15 cellular contexts compared by ENCODE assay signal in genomic region chr3:127712881-127713771, GRCh38. TPM values are rescaled to one million over a fixed set of nuclear protein-coding genes. Genes with fewer than 3 reads are reported as not detected.
DNase-seq lines count a peak whose midpoint lies in the region; ATAC-seq and TF ChIP-seq lines count a peak whose summit lies in the region.
"Had no signal": no experiment of that assay in that cellular context is flagged by ENCODE, and none has a peak within 500 bp of the region (broad histone marks: within the 10 kb centered on the region; RNA-seq: fewer than 3 reads in every experiment).

No MANE protein-coding gene starts in this region.

- no peak for TF ChIP-seq POLR2A in spleen (IDR thresholded peaks at IDR 0.05)

- H3K9me3 ChIP-seq in RWPE2 (ENCODE audit: severe bottlenecking) (no peaks in the 10 kb centered on the region), right cardiac atrium (ENCODE audit: control insufficient read depth, low read length) (no peaks in the 10 kb centered on the region), spleen (no peaks in the 10 kb centered on the region)
- H3K9me3 ChIP-seq: body of pancreas, neutrophil had no signal

- H3K4me3 Mint-ChIP-seq in activated T-cell treated with anti-CD3 and anti-CD28 coated beads, Interleukin-2, amount 50 U/mL, for 72 hours: no peak overlapping the region

- H3K27me3 Mint-ChIP-seq in activated T-cell treated with anti-CD3 and anti-CD28 coated beads, Interleukin-2, amount 50 U/mL, for 72 hours (ENCODE audit: low read depth): peaks cover 8% of the 10 kb centered on the region

- intact Hi-C loops in right cardiac atrium (cut with DNase I) (no loop called here), spleen (cut with DNase I; ENCODE audit: low total_unique reads) (no loop called here)

- 51% methylated on average over 9 of the region's 9 CpGs for WGBS in right cardiac atrium
- 60 to 79% (median 71%) methylated on average over 8 to 9 of the region's 9 CpGs for WGBS in spleen, 5 donors

- H3K36me3 Mint-ChIP-seq in activated T-cell treated with anti-CD3 and anti-CD28 coated beads, Interleukin-2, amount 50 U/mL, for 72 hours (ENCODE audit: insufficient read depth in 2 of 2): no peaks in the 10 kb centered on the region

- TF ChIP-seq CTCF in RWPE2 (IDR thresholded peaks at IDR 0.05; ENCODE audit: poor library complexity, severe bottlenecking): no peak
- TF ChIP-seq CTCF in spleen (IDR thresholded peaks at IDR 0.05 in 8 of 11, conservative IDR thresholded peaks at IDR 0.05 in 3 of 11): no peak

- no peaks in the 10 kb centered on the region for H3K4me1 Mint-ChIP-seq in activated T-cell treated with anti-CD3 and anti-CD28 coated beads, Interleukin-2, amount 50 U/mL, for 72 hours (ENCODE audit: low read depth)

- H3K27me3 ChIP-seq in RWPE2 (ENCODE audit: insufficient read depth, poor library complexity, severe bottlenecking): no peaks in the 10 kb centered on the region
- no peaks in the 10 kb centered on the region for H3K27me3 ChIP-seq in right cardiac atrium (ENCODE audit: control insufficient read depth, insufficient read depth)
- H3K27me3 ChIP-seq in spleen (replicated peaks in 1 of 7): no peaks in the 10 kb centered on the region
- H3K27me3 ChIP-seq: body of pancreas, neutrophil had no signal

- no peak overlapping the region for H3K27ac ChIP-seq in RWPE2 (ENCODE audit: poor library complexity, severe bottlenecking)
- H3K27ac ChIP-seq in right cardiac atrium (ENCODE audit: low read length): peak overlapping the region; percentile 90
- peak overlapping the region; percentile 9 to 90 (median 76) for H3K27ac ChIP-seq in spleen
- H3K27ac ChIP-seq: body of pancreas, neutrophil had no signal

- H3K27ac Mint-ChIP-seq in activated T-cell treated with anti-CD3 and anti-CD28 coated beads, Interleukin-2, amount 50 U/mL, for 72 hours: no peak overlapping the region

- H3K4me3 ChIP-seq in RWPE2 (ENCODE audit: severe bottlenecking) (no peak overlapping the region), right cardiac atrium (ENCODE audit: low read length) (no peak overlapping the region), spleen (peak overlapping the region in 1 of 8 donors; percentile 6)
- H3K4me3 ChIP-seq: body of pancreas, skin epidermis had no signal

- peaks cover 2% of the 10 kb centered on the region for H3K4me1 ChIP-seq in RWPE2 (ENCODE audit: insufficient read depth, poor library complexity, severe bottlenecking)
- peaks cover 36% of the 10 kb centered on the region for H3K4me1 ChIP-seq in right cardiac atrium (ENCODE audit: control insufficient read depth, insufficient read depth, low read length)
- peaks cover 3 to 97% (median 50%) of the 10 kb centered on the region in 6 donors for H3K4me1 ChIP-seq in spleen
- H3K4me1 ChIP-seq: body of pancreas had no signal

- no peak for ATAC-seq in RWPE2 (ENCODE audit: low read depth)
- peak; percentile 20 to 30 for ATAC-seq in right cardiac atrium
- ATAC-seq in activated T-cell treated with anti-CD3 and anti-CD28 coated beads, Interleukin-2, amount 50 U/mL, for 72 hours (replicated peaks in 1 of 2): no peak
- no peak for ATAC-seq in HG03025 (IDR thresholded peaks at IDR 0.05; ENCODE audit: low FRiP score, unreplicated experiment)
- ATAC-seq: body of pancreas had no signal

- DNase-seq in NCI-H1417 (lab: John Stamatoyannopoulos, UW) (peak in 2 of 3 experiments; percentile 36 to 55), NCI-H1417 treated with DMSO at 0.1 percent for 48 hours (lab: John Stamatoyannopoulos, UW) (no peak), RWPE2 (ENCODE audit: low spot score) (peak; percentile 22), right cardiac atrium (peak in 2 of 3 donors; percentile 16 to 58), spleen (peak; percentile 58), NCI-H1694 (lab: John Stamatoyannopoulos, UW) (no peak)
- no peak for DNase-seq in activated T-cell treated with anti-CD3 and anti-CD28 coated beads, Interleukin-2, amount 50 U/mL, for 72 hours
- DNase-seq: activated CD8-positive, alpha-beta memory T cell treated with anti-CD3 and anti-CD28 coated beads for 24 hours; activated naive CD4-positive, alpha-beta T cell treated with Interleukin-2 at 50 U/mL for 16 hours; NCI-H446 treated with DMSO at 0.1 percent for 48 hours; stimulated activated naive CD4-positive, alpha-beta T cell had no signal

- no peaks in the 10 kb centered on the region for H3K9me3 Mint-ChIP-seq in activated T-cell treated with anti-CD3 and anti-CD28 coated beads, Interleukin-2, amount 50 U/mL, for 72 hours

- H3K36me3 ChIP-seq in RWPE2 (ENCODE audit: low read depth): no peaks in the 10 kb centered on the region
- H3K36me3 ChIP-seq in spleen: peaks cover 0 to 7% (median 0%) of the 10 kb centered on the region in 6 donors

RNA-seq across cellular contexts. Expression of gene ABTB1, which starts 40.4 kb away (rescaled TPM):
- total RNA-seq in right cardiac atrium (10 to 100 TPM; 20.2 to 47.1 (median 34.1) TPM), spleen (100 to 1,000 TPM in 6 of 7 donors, 10 to 100 TPM in 1; 91.9 to 172 (median 152) TPM)
- polyA plus RNA-seq in right cardiac atrium (38.2 TPM), spleen (100 to 1,000 TPM in 2 of 3 donors, 10 to 100 TPM in 1; 57.9 to 156 (median 138) TPM)
- 10 to 100 TPM; 24.1 to 27.0 TPM for total RNA-seq in activated T-cell treated with anti-CD3 and anti-CD28 coated beads, Interleukin-2, amount 50 U/mL, for 72 hours

Comparison
In these comparisons a context has a peak if more than half of its experiments do, and no peak if none do; other contexts are left out.
1. DNase-seq: peak in NCI-H1417 (2 of 3), RWPE2 (single experiment), right cardiac atrium (2 of 3) and spleen (single experiment); none in NCI-H1417 treated with DMSO at 0.1 percent for 48 hours (single experiment), NCI-H1694 (single experiment) and activated T-cell treated with anti-CD3 and anti-CD28 coated beads, Interleukin-2, amount 50 U/mL, for 72 hours (0 of 2).
2. ATAC-seq: peak in right cardiac atrium (2 of 2); none in RWPE2 (single experiment), activated T-cell treated with anti-CD3 and anti-CD28 coated beads, Interleukin-2, amount 50 U/mL, for 72 hours (0 of 2) and HG03025 (single experiment).